8 cellular contexts compared by ENCODE assay signal in genomic region chr5:60382761-60383160, GRCh38.
A peak's percentile ranks its signal among the peaks of the same experiment; 100 is the strongest.
DNase-seq lines count a peak whose midpoint lies in the region; ATAC-seq and TF ChIP-seq lines count a peak whose summit lies in the region.

No MANE protein-coding gene starts in this region.

- TF ChIP-seq CTCF in body of pancreas (IDR thresholded peaks at IDR 0.05) (peak; percentile 10 to 70 (median 59)), nephron (IDR thresholded peaks at IDR 0.05; ENCODE audit: unreplicated experiment in 3 of 3) (peak; percentile 45 to 61 (median 45))

- intact Hi-C loops in body of pancreas (cut with DNase I): loop anchor here (10.0 kb wide), 1 partner anchor 568 kb away; no protein-coding TSS in a partner anchor
- intact Hi-C loops in activated naive CD4-positive, alpha-beta T cell treated with anti-CD3 and anti-CD28 coated beads for 36 hours (cut with micrococcal nuclease): loop anchor here (1.0 kb wide), 1 partner anchor 569 kb away; no protein-coding TSS in a partner anchor

- DNase-seq in NCI-H510A treated with DMSO at 0.1 percent for 48 hours (lab: John Stamatoyannopoulos, UW) (peak; percentile 2), NCI-H510A (lab: John Stamatoyannopoulos, UW) (no peak), LHCN-M2 (ENCODE audit: low read depth) (peak; percentile 41), body of pancreas (peak; percentile 19 to 32 (median 24)), NCI-H146 (lab: John Stamatoyannopoulos, UW) (no peak)
- DNase-seq in activated naive CD4-positive, alpha-beta T cell treated with anti-CD3 and anti-CD28 coated beads for 36 hours: no peak
- no peak for DNase-seq in activated effector memory CD4-positive, alpha-beta T cell treated with Interleukin-2 at 50 U/mL for 16 hours

- peaks cover 4% of the 10 kb centered on the region for H3K27me3 Mint-ChIP-seq in nephron (ENCODE audit: low read depth)
- H3K27me3 Mint-ChIP-seq in activated naive CD4-positive, alpha-beta T cell treated with anti-CD3 and anti-CD28 coated beads for 36 hours (ENCODE audit: low read depth): no peaks in the 10 kb centered on the region

- no peaks in the 10 kb centered on the region for H3K4me1 ChIP-seq in body of pancreas

- peaks cover 4% of the 10 kb centered on the region for H3K4me1 Mint-ChIP-seq in nephron
- H3K4me1 Mint-ChIP-seq in activated naive CD4-positive, alpha-beta T cell treated with anti-CD3 and anti-CD28 coated beads for 36 hours (ENCODE audit: low read depth): no peaks in the 10 kb centered on the region

- CTCF ChIA-PET in activated naive CD4-positive, alpha-beta T cell treated with anti-CD3 and anti-CD28 coated beads for 36 hours (lab: Charles Lee): no interaction called here

- no peaks in the 10 kb centered on the region for H3K9me3 ChIP-seq in body of pancreas

- H3K36me3 Mint-ChIP-seq in nephron (ENCODE audit: low read depth): no peaks in the 10 kb centered on the region
- H3K36me3 Mint-ChIP-seq in activated naive CD4-positive, alpha-beta T cell treated with anti-CD3 and anti-CD28 coated beads for 36 hours (ENCODE audit: low read depth): no peaks in the 10 kb centered on the region

- peak overlapping the region; percentile 27 to 47 (median 42) for H3K27ac Mint-ChIP-seq in nephron
- H3K27ac Mint-ChIP-seq in activated naive CD4-positive, alpha-beta T cell treated with anti-CD3 and anti-CD28 coated beads for 36 hours: no peak overlapping the region

- no peak for TF ChIP-seq POLR2A in body of pancreas (IDR thresholded peaks at IDR 0.05)

- no peaks in the 10 kb centered on the region for H3K27me3 ChIP-seq in body of pancreas

- no peak for ATAC-seq in body of pancreas

- H3K4me3 Mint-ChIP-seq in nephron: no peak overlapping the region
- no peak overlapping the region for H3K4me3 Mint-ChIP-seq in activated naive CD4-positive, alpha-beta T cell treated with anti-CD3 and anti-CD28 coated beads for 36 hours

- H3K9me3 Mint-ChIP-seq in nephron: no peaks in the 10 kb centered on the region
- no peaks in the 10 kb centered on the region for H3K9me3 Mint-ChIP-seq in activated naive CD4-positive, alpha-beta T cell treated with anti-CD3 and anti-CD28 coated beads for 36 hours

- no peak overlapping the region for H3K27ac ChIP-seq in body of pancreas

- 18 to 37% methylated on average over 2 of the region's 2 CpGs for WGBS in body of pancreas, 2 donors

- no peaks in the 10 kb centered on the region for H3K36me3 ChIP-seq in body of pancreas (replicated peaks in 1 of 2; ENCODE audit: insufficient read depth in 1 of 2, low read depth in 2 of 2)

- H3K4me3 ChIP-seq in body of pancreas: no peak overlapping the region

Comparison
In these comparisons a context has a peak if more than half of its experiments do, and no peak if none do; other contexts are left out.
1. DNase-seq: peak in NCI-H510A treated with DMSO at 0.1 percent for 48 hours (single experiment), LHCN-M2 (single experiment) and body of pancreas (4 of 4); none in NCI-H510A (single experiment), NCI-H146 (single experiment), activated naive CD4-positive, alpha-beta T cell treated with anti-CD3 and anti-CD28 coated beads for 36 hours (single experiment) and activated effector memory CD4-positive, alpha-beta T cell treated with Interleukin-2 at 50 U/mL for 16 hours (single experiment).